In the genomic region with DNA sequence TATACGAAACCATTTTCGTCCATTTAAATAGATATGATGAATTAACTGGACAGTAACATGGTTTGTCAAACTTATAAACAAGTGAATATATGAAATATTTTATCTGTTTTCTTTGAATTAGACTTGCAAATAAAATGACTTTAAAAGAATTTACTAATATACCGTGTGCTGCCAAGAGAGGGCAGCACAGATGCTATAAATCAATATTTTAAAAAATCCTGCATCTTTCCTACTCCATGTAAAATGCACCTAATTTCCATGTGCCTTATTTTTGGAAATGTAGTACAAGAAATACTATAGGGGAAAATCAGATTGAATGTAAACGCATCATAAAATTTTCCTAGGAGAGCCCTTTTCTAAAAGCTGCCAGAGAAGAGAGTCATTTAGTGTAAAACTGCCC, we compare ENCODE assay signal across 8 cellular contexts.
DNase-seq lines count a peak whose midpoint lies in the region; ATAC-seq and TF ChIP-seq lines count a peak whose summit lies in the region.

No MANE protein-coding gene starts in this region.

- TF ChIP-seq CTCF in OCI-LY3 (IDR thresholded peaks at IDR 0.05; ENCODE audit: low read depth, low read length) = peak; percentile 56

- CTCF ChIA-PET in activated naive CD4-positive, alpha-beta T cell treated with anti-CD3 and anti-CD28 coated beads, Interleukin-2, amount 10 ng/mL, durations not matched to agents 7 days and 5 days (lab: Charles Lee) = interaction anchor here (0.6 to 2.1 kb wide), 6 partner anchors 9 to 162 kb away, joined by 3 to 20 read pairs (median 4); no protein-coding TSS in a partner anchor

- H3K27me3 Mint-ChIP-seq in activated naive CD4-positive, alpha-beta T cell treated with anti-CD3 and anti-CD28 coated beads, Interleukin-2, amount 10 ng/mL, durations not matched to agents 7 days and 5 days = no peaks in the 10 kb centered on the region

- no peak for DNase-seq in activated naive CD4-positive, alpha-beta T cell treated with anti-CD3 and anti-CD28 coated beads, Interleukin-2, amount 10 ng/mL, durations not matched to agents 7 days and 5 days
- DNase-seq in activated naive CD4-positive, alpha-beta T cell treated with anti-CD3 and anti-CD28 coated beads, Interleukin-2, amount 50 U/mL, for 16 hours = no peak
- DNase-seq in fibroblast of gingiva (ENCODE audit: low read depth) = peak; percentile 5
- peak; percentile 6 for DNase-seq in stromal cell of bone marrow (ENCODE audit: low read depth)
- no peak for DNase-seq in HK-2 (ENCODE audit: unreplicated experiment)
- DNase-seq in NCI-H446 treated with DMSO at 0.1 percent for 48 hours (lab: John Stamatoyannopoulos, UW) = no peak

- H3K9me3 ChIP-seq in OCI-LY3 (ENCODE audit: insufficient read depth, low read length) = no peaks in the 10 kb centered on the region

- H3K9ac ChIP-seq in OCI-LY3 (ENCODE audit: low read length) = no peak overlapping the region

- no peak overlapping the region for H3K4me3 ChIP-seq in OCI-LY3 (ENCODE audit: low read length)

- peaks cover 10% of the 10 kb centered on the region for H3K4me1 Mint-ChIP-seq in activated naive CD4-positive, alpha-beta T cell treated with anti-CD3 and anti-CD28 coated beads, Interleukin-2, amount 10 ng/mL, durations not matched to agents 7 days and 5 days

- no peaks in the 10 kb centered on the region for H3K4me1 ChIP-seq in OCI-LY3 (ENCODE audit: low read length)

- H3K4me2 ChIP-seq in OCI-LY3 (ENCODE audit: low read length) = no peak overlapping the region

- ATAC-seq in HG02840 (IDR thresholded peaks at IDR 0.05; ENCODE audit: low FRiP score, unreplicated experiment) = no peak

- peaks cover 30% of the 10 kb centered on the region for H3K36me3 Mint-ChIP-seq in activated naive CD4-positive, alpha-beta T cell treated with anti-CD3 and anti-CD28 coated beads, Interleukin-2, amount 10 ng/mL, durations not matched to agents 7 days and 5 days

- peaks cover 3% of the 10 kb centered on the region for H3K36me3 ChIP-seq in OCI-LY3 (replicated peaks; ENCODE audit: low read depth, low read length)

- H3K4me3 Mint-ChIP-seq in activated naive CD4-positive, alpha-beta T cell treated with anti-CD3 and anti-CD28 coated beads, Interleukin-2, amount 10 ng/mL, durations not matched to agents 7 days and 5 days = no peak overlapping the region

- H4K20me1 ChIP-seq in OCI-LY3 (ENCODE audit: insufficient read depth, low read length) = no peaks in the 10 kb centered on the region

- H3K9me3 Mint-ChIP-seq in activated naive CD4-positive, alpha-beta T cell treated with anti-CD3 and anti-CD28 coated beads, Interleukin-2, amount 10 ng/mL, durations not matched to agents 7 days and 5 days = no peaks in the 10 kb centered on the region

- no peak overlapping the region for H2AFZ ChIP-seq in OCI-LY3 (ENCODE audit: low read depth, low read length)

- no peak overlapping the region for H3K27ac ChIP-seq in OCI-LY3 (ENCODE audit: low read length)

- no peaks in the 10 kb centered on the region for H3K79me2 ChIP-seq in OCI-LY3 (ENCODE audit: low read length)

- peak overlapping the region; percentile 42 for H3K27ac Mint-ChIP-seq in activated naive CD4-positive, alpha-beta T cell treated with anti-CD3 and anti-CD28 coated beads, Interleukin-2, amount 10 ng/mL, durations not matched to agents 7 days and 5 days

- no peaks in the 10 kb centered on the region for H3K27me3 ChIP-seq in OCI-LY3 (ENCODE audit: low read depth, low read length)

Comparison
In these comparisons a context has a peak if more than half of its experiments do, and no peak if none do; other contexts are left out.
1. DNase-seq: peak in fibroblast of gingiva (single experiment) and stromal cell of bone marrow (single experiment); none in activated naive CD4-positive, alpha-beta T cell treated with anti-CD3 and anti-CD28 coated beads, Interleukin-2, amount 10 ng/mL, durations not matched to agents 7 days and 5 days (single experiment), activated naive CD4-positive, alpha-beta T cell treated with anti-CD3 and anti-CD28 coated beads, Interleukin-2, amount 50 U/mL, for 16 hours (single experiment), HK-2 (single experiment) and NCI-H446 treated with DMSO at 0.1 percent for 48 hours (single experiment).